8 cellular contexts compared by ENCODE assay signal in the genomic region with DNA sequence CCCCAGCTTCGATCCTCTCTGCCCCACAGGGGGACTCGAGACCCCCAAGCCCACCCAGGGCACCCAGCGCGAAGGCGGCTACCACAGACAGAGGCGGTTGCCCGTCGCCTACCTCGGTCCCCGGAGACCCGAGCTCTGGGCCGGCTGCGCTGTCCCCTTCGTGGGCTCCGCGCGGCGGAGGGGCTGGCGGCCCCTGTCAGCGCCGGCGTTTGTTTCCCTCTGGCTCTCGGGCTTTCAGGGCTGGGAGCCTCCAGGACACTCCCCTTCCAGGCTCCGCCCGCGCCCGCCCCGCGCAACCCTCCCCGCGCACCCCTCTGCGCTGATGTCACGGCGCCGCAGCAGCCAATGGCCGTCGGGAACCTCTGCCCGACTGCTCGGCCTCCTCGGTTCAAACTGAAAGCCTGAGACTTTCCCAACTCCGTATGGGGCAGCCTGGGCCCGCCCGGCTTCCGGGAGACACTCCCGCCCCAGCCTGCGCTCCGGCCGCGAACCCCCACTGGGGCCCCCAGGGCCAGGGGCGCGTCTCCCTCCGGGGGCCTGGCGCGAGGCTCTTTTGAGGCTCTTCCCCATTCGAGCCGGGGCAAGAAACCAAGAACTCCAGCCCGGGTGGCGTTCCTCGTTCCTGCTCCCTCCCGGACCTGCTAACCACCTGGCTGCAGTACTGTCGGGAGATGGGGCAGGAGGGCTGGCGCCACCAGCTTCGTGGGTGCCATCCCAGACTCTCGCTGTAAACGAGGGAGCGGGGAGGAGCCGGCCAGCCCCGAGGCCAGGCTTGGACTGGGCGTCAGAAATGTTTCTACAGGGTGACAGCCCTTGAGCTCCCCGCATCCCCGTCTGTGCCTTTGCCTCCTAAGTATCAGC. TPM values are rescaled to one million over a fixed set of nuclear protein-coding genes. Genes with fewer than 3 reads are reported as not detected.
DNase-seq lines count a peak whose midpoint lies in the region; ATAC-seq and TF ChIP-seq lines count a peak whose summit lies in the region.

A gene with protein sequence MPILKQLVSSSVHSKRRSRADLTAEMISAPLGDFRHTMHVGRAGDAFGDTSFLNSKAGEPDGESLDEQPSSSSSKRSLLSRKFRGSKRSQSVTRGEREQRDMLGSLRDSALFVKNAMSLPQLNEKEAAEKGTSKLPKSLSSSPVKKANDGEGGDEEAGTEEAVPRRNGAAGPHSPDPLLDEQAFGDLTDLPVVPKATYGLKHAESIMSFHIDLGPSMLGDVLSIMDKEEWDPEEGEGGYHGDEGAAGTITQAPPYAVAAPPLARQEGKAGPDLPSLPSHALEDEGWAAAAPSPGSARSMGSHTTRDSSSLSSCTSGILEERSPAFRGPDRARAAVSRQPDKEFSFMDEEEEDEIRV (minus strand): TSS at position 221 of the 861 bp plus-strand sequence. CDS start 25,501 bp downstream, outside the sequence.

- DNase-seq in NCI-H1105 (lab: John Stamatoyannopoulos, UW) (peak; percentile 60), T-cell (peak; percentile 60 to 86 (median 76)), amniotic epithelial cell (ENCODE audit: low read depth) (peak; percentile 89), heart left ventricle (peak; percentile 97 to 98 (median 98)), pons (ENCODE audit: low spot score) (peak; percentile 89), tibial nerve (ENCODE audit: low spot score in 2 of 2) (peak; percentile 90 to 93)

- TF ChIP-seq EP300 in tibial nerve (IDR thresholded peaks at IDR 0.05), result peak; percentile 66 to 99

- no peaks in the 10 kb centered on the region for H3K36me3 ChIP-seq in heart left ventricle
- no peaks in the 10 kb centered on the region for H3K36me3 ChIP-seq in tibial nerve

- peaks cover 6 to 46% (median 36%) of the 10 kb centered on the region in 12 donors for H3K4me1 ChIP-seq in heart left ventricle
- H3K4me1 ChIP-seq in tibial nerve, result peaks cover 0 to 38% (median 28%) of the 10 kb centered on the region in 4 donors

- H3K27me3 ChIP-seq in heart left ventricle (no peaks in the 10 kb centered on the region), tibial nerve (no peaks in the 10 kb centered on the region)

- peak within 1 kb of the TSS; percentile 83 to 87 (median 85) for H3K4me3 Mint-ChIP-seq in T-cell

- peaks cover 13 to 16% (median 14%) of the 10 kb centered on the region in 3 donors for H3K4me1 Mint-ChIP-seq in T-cell

- H3K27ac Mint-ChIP-seq in T-cell, result peak within 1 kb of the TSS in 1 of 2 donors; percentile 34

- POLR2A ChIA-PET in T-cell (lab: Charles Lee), result no interaction called here

- H3K27ac ChIP-seq in heart left ventricle (peak within 1 kb of the TSS; percentile 94 to 100 (median 98)), tibial nerve (peak within 1 kb of the TSS; percentile 95 to 99 (median 99))

- intact Hi-C loops in heart left ventricle (cut with DNase I), result loop anchor here in 9 of 10 donors (1.0 to 10.0 kb wide), 8 partner anchors 19 to 57 kb away; no protein-coding TSS in a partner anchor

- H3K9me3 ChIP-seq in heart left ventricle, result no peaks in the 10 kb centered on the region
- no peaks in the 10 kb centered on the region for H3K9me3 ChIP-seq in tibial nerve

- no peaks in the 10 kb centered on the region for H3K27me3 Mint-ChIP-seq in T-cell

- WGBS in heart left ventricle, 4 donors, result 0 to 2% (median 1%) methylated on average over 45 to 71 of the region's 71 CpGs
- WGBS in tibial nerve, 2 donors, result 1 to 5% methylated on average over 18 to 57 of the region's 71 CpGs

- CTCF ChIA-PET in T-cell (lab: Charles Lee), result interaction anchor here in 1 of 2 donors (0.6 to 0.7 kb wide), 3 partner anchors 52 to 587 kb away, joined by 3 to 9 read pairs (median 5); no protein-coding TSS in a partner anchor

- H3K36me3 Mint-ChIP-seq in T-cell, result no peaks in the 10 kb centered on the region

- no peaks in the 10 kb centered on the region for H3K9me3 Mint-ChIP-seq in T-cell

- TF ChIP-seq CTCF in heart left ventricle (IDR thresholded peaks at IDR 0.05), result no peak
- peak in 1 of 5 experiments; percentile 22 for TF ChIP-seq CTCF in tibial nerve (IDR thresholded peaks at IDR 0.05)

- TF ChIP-seq POLR2A in GM10847 (IDR thresholded peaks at IDR 0.05; ENCODE audit: extremely low read depth, insufficient read length) (peak; percentile 50), heart left ventricle (IDR thresholded peaks at IDR 0.05) (peak; percentile 96 to 100), tibial nerve (IDR thresholded peaks at IDR 0.05) (peak; percentile 96 to 99)

- ATAC-seq in HG02571 (IDR thresholded peaks at IDR 0.05; ENCODE audit: unreplicated experiment) (peak; percentile 82), T-cell (replicated peaks in 1 of 4) (peak; percentile 91 to 95 (median 94)), heart left ventricle (peak; percentile 91 to 95 (median 92))

- peak within 1 kb of the TSS; percentile 87 to 100 (median 94) for H3K4me3 ChIP-seq in heart left ventricle
- peak within 1 kb of the TSS; percentile 90 to 99 (median 96) for H3K4me3 ChIP-seq in tibial nerve

RNA-seq across cellular contexts. Expression of the gene that starts here (rescaled TPM):
- 1 to 10 TPM; 1.1 to 3.7 (median 1.3) TPM for total RNA-seq in T-cell
- total RNA-seq in heart left ventricle, result 100 to 1,000 TPM in 1 of 9 donors, 10 to 100 TPM in 8; 21.8 to 103 (median 37.5) TPM
- polyA plus RNA-seq in heart left ventricle, result 10 to 100 TPM; 18.6 to 65.3 TPM
- total RNA-seq in tibial nerve, result 100 to 1,000 TPM in 3 of 4 donors, 10 to 100 TPM in 1; 93.3 to 121 (median 117) TPM

Comparison
In these comparisons a context has a peak if more than half of its experiments do, and no peak if none do; other contexts are left out.
1. Peak in every context shown above with its lines: DNase-seq, ATAC-seq, H3K4me3 ChIP-seq and H3K27ac ChIP-seq.
2. RNA of the gene that starts here (total RNA-seq): 93.3 to 121 TPM in tibial nerve and 21.8 to 103 TPM in heart left ventricle; 1.1 to 3.7 TPM in T-cell; every median in the first group is over 4 times any median in the second.